Comparison of ENCODE assay signal across 19 cellular contexts in the genomic region with DNA sequence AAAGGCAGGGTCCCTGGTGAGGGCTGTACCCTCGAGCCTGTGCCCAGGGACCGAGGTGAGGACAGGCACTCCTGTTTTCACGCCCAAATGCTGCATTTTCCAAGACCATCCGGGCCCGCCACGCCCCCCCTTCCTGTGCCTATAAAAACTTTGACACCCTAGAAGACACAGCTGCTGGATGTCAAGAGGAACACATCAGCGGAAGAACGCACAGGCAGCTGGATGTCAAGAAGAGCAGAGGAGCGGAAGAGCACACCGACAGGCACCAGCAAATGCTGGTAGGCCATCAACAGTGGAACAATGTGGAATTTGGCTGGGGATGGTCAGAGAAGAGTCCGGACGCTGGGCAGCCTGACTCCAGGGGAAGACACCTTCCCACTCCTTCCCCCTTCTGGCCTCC. TPM values are rescaled to one million over a fixed set of nuclear protein-coding genes. Genes with fewer than 3 reads are reported as not detected.
"Had no signal": no experiment of that assay in that cellular context is flagged by ENCODE, and none has a peak within 500 bp of the region (broad histone marks: within the 10 kb centered on the region; RNA-seq: fewer than 3 reads in every experiment).

No MANE protein-coding gene starts in this region.

- H3K4me3 ChIP-seq: K562 had no signal

- H3K27ac ChIP-seq: HL-60, KMS-11, RWPE1 had no signal

- H3K27me3 Mint-ChIP-seq: IgD-negative memory B cell had no signal

- H3K4me3 Mint-ChIP-seq: IgD-negative memory B cell had no signal

- ATAC-seq: K562, PC-3, SK-N-SH treated with all-trans-retinoic acid at 6 μM for 48 hours had no signal

- DNase-seq: Kasumi-1, MM.1S, NCI-H1092 treated with DMSO at 0.1 percent for 48 hours, NCI-H1436, NCI-H187, NCI-H2029, NCI-H2081 treated with DMSO at 0.1 percent for 48 hours, NCI-H2171, NCI-H446 treated with DMSO at 0.1 percent for 48 hours, NCI-H510A treated with DMSO at 0.1 percent for 48 hours, NCI-H69, NCI-H774, PC-3 had no signal

- H3K27ac Mint-ChIP-seq: IgD-negative memory B cell had no signal

RNA-seq across cellular contexts. Expression of a gene that starts 56.1 kb away (rescaled TPM):
- total RNA-seq: K562 had no signal
